10 cellular contexts compared by ENCODE assay signal in the genomic region with DNA sequence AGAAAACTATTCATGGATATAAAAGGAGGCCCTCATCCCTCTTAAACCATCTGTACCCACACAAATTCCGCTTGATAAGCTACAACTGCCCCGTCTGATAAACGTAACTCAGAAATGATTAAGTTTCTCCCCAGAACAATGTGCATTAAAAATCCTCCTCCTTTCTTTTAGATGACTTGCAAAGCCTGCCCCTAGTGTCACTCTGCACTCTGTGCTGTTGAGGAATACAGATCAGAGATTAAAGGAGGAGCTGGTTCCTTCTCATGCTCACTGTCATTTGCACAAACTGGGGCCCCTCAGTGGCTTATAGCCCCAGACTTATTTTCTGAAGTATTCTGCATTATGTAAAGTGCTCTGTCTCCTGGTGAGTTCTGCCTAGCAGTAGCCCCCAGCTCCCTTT. TPM values are rescaled to one million over a fixed set of nuclear protein-coding genes. Genes with fewer than 3 reads are reported as not detected.
DNase-seq lines count a peak whose midpoint lies in the region; ATAC-seq and TF ChIP-seq lines count a peak whose summit lies in the region.
"Had no signal": no experiment of that assay in that cellular context is flagged by ENCODE, and none has a peak within 500 bp of the region (broad histone marks: within the 10 kb centered on the region; RNA-seq: fewer than 3 reads in every experiment).

No MANE protein-coding gene starts in this region.

- H3K4me3 ChIP-seq in AG10803 (ENCODE audit: low read length) = no peak overlapping the region
- H3K4me3 ChIP-seq in HFF-Myc (replicated peaks; ENCODE audit: low read depth, low read length) = no peak overlapping the region
- H3K4me3 ChIP-seq: lung had no signal

- H3K4me1 Mint-ChIP-seq in activated T-cell treated with anti-CD3 and anti-CD28 coated beads, Interleukin-2, amount 50 U/mL, for 72 hours (ENCODE audit: low read depth) = peaks cover 92% of the 10 kb centered on the region

- no peaks in the 10 kb centered on the region for H3K27me3 Mint-ChIP-seq in activated T-cell treated with anti-CD3 and anti-CD28 coated beads, Interleukin-2, amount 50 U/mL, for 72 hours (ENCODE audit: low read depth)

- H3K4me3 Mint-ChIP-seq in activated T-cell treated with anti-CD3 and anti-CD28 coated beads, Interleukin-2, amount 50 U/mL, for 72 hours = peak overlapping the region; percentile 34 to 69

- DNase-seq in AG10803 (ENCODE audit: low read depth) (no peak), HFF-Myc (ENCODE audit: extremely low read depth, low read depth) (no peak), foreskin keratinocyte (no peak), GM19240 (ENCODE audit: insufficient read length, low spot score) (no peak), substantia nigra (lab: John Stamatoyannopoulos, UW) (no peak), MV-4-11 (lab: John Stamatoyannopoulos, UW) (no peak), GM10266 (ENCODE audit: extremely low spot score) (no peak)
- DNase-seq in activated T-cell treated with anti-CD3 and anti-CD28 coated beads, Interleukin-2, amount 50 U/mL, for 72 hours = peak in 1 of 2 donors; percentile 46
- DNase-seq: NCI-H446 had no signal

- no peaks in the 10 kb centered on the region for H3K4me1 ChIP-seq in foreskin keratinocyte

- TF ChIP-seq CTCF in AG10803 (conservative IDR thresholded peaks at IDR 0.05; ENCODE audit: low read length) (peak; percentile 37; the same call in 1 of the 2 replicates), HFF-Myc (IDR thresholded peaks at IDR 0.05; ENCODE audit: low read depth, low read length, missing control alignments) (peak; percentile 30), foreskin keratinocyte (conservative IDR thresholded peaks at IDR 0.05) (peak; percentile 34), GM10266 (IDR thresholded peaks at IDR 0.05; ENCODE audit: control insufficient read depth, insufficient read depth, low read depth, missing control alignments) (no peak)

- H3K27me3 ChIP-seq in foreskin keratinocyte = no peaks in the 10 kb centered on the region

- H3K36me3 Mint-ChIP-seq in activated T-cell treated with anti-CD3 and anti-CD28 coated beads, Interleukin-2, amount 50 U/mL, for 72 hours (ENCODE audit: insufficient read depth in 2 of 2) = peaks cover 8 to 12% of the 10 kb centered on the region in 2 donors

- peak; percentile 33 to 43 for ATAC-seq in activated T-cell treated with anti-CD3 and anti-CD28 coated beads, Interleukin-2, amount 50 U/mL, for 72 hours (replicated peaks in 1 of 2)
- no peak for ATAC-seq in foreskin keratinocyte

- H3K27ac ChIP-seq in foreskin keratinocyte (no peak overlapping the region), substantia nigra (ENCODE audit: low read depth, low read length, poor library complexity, severe bottlenecking) (no peak overlapping the region)

- H3K27ac Mint-ChIP-seq in activated T-cell treated with anti-CD3 and anti-CD28 coated beads, Interleukin-2, amount 50 U/mL, for 72 hours = peak overlapping the region; percentile 22

- no peaks in the 10 kb centered on the region for H3K9me3 Mint-ChIP-seq in activated T-cell treated with anti-CD3 and anti-CD28 coated beads, Interleukin-2, amount 50 U/mL, for 72 hours

RNA-seq across cellular contexts. Expression of a gene that starts 33.3 kb away (rescaled TPM):
- total RNA-seq in activated T-cell treated with anti-CD3 and anti-CD28 coated beads, Interleukin-2, amount 50 U/mL, for 72 hours = not detected
- total RNA-seq in foreskin keratinocyte = not detected in 2 replicates
- not detected in 2 replicates for polyA plus RNA-seq in foreskin keratinocyte
- total RNA-seq: lung had no signal
- polyA plus RNA-seq: lung had no signal
